ENCODE assay signal across 16 cellular contexts in genomic region chr6:160424256-160424655, GRCh38.
DNase-seq lines count a peak whose midpoint lies in the region; ATAC-seq, FAIRE-seq and TF ChIP-seq lines count a peak whose summit lies in the region.
"Had no signal": no experiment of that assay in that cellular context is flagged by ENCODE, and none has a peak within 500 bp of the region (broad histone marks: within the 10 kb centered on the region; RNA-seq: fewer than 3 reads in every experiment).

No MANE protein-coding gene starts in this region.

- H3K9ac ChIP-seq in keratinocyte (ENCODE audit: control insufficient read depth, extremely low read depth, insufficient read depth, low read length) = no peak overlapping the region

- no peak for TF ChIP-seq EP300 in A549 (IDR thresholded peaks at IDR 0.05)

- POLR2A ChIA-PET in A549 (lab: Yijun Ruan, JAX) = no interaction called here

- no peak overlapping the region for H3K4me3 ChIP-seq in A549
- no peak overlapping the region for H3K4me3 ChIP-seq in keratinocyte (ENCODE audit: control insufficient read depth in 2 of 3, extremely low read depth in 1 of 3, insufficient read depth in 2 of 3, low read depth in 1 of 3, low read length in 3 of 3)
- H3K4me3 ChIP-seq in coronary artery = no peak overlapping the region

- H3K27ac ChIP-seq in A549 (peak overlapping the region in 1 of 2 experiments; percentile 28; a peak in 1 of 6 replicates), keratinocyte (ENCODE audit: control insufficient read depth, insufficient read depth, low read length) (peak overlapping the region; percentile 57), coronary artery (peak overlapping the region in 1 of 2 donors; percentile 15)
- H3K27ac ChIP-seq: C4-2B had no signal

- H3K27me3 ChIP-seq in keratinocyte (ENCODE audit: control insufficient read depth, extremely low read depth, insufficient read depth, low read length) = no peaks in the 10 kb centered on the region

- H2AFZ ChIP-seq in keratinocyte (ENCODE audit: control insufficient read depth, low read length) = no peak overlapping the region

- H3K36me3 ChIP-seq in keratinocyte (ENCODE audit: control insufficient read depth in 2 of 2, extremely low read depth in 1 of 2, insufficient read depth in 2 of 2, low read length in 2 of 2) = no peaks in the 10 kb centered on the region

- no peak for ATAC-seq in A549
- no peak for ATAC-seq in GM18858 (IDR thresholded peaks at IDR 0.05; ENCODE audit: unreplicated experiment)
- ATAC-seq: Right ventricle myocardium inferior, T-cell had no signal

- no peaks in the 10 kb centered on the region for H4K20me1 ChIP-seq in keratinocyte (ENCODE audit: control insufficient read depth, extremely low read depth, insufficient read depth, low read length)

- TF ChIP-seq RAD21 in A549 (conservative IDR thresholded peaks at IDR 0.05 in 1 of 2, IDR thresholded peaks at IDR 0.05 in 1 of 2) = no peak

- H3K4me2 ChIP-seq in A549 (no peak overlapping the region), keratinocyte (ENCODE audit: control insufficient read depth, extremely low read depth, insufficient read depth, low read depth, low read length) (peak overlapping the region; percentile 43)

- H3K9me1 ChIP-seq in keratinocyte (ENCODE audit: control insufficient read depth, extremely low read depth, insufficient read depth, low read length) = no peaks in the 10 kb centered on the region

- CTCF ChIA-PET in A549 (lab: Yijun Ruan, JAX) = no interaction called here

- TF ChIP-seq CTCF in A549 (IDR thresholded peaks at IDR 0.05) (no peak), keratinocyte (optimal IDR thresholded peaks at IDR 0.05 in 1 of 3, IDR thresholded peaks at IDR 0.05 in 1 of 3, conservative IDR thresholded peaks at IDR 0.05 in 1 of 3; ENCODE audit: extremely low read depth in 1 of 3, insufficient read depth in 2 of 3, low read length in 3 of 3) (no peak), coronary artery (IDR thresholded peaks at IDR 0.05) (no peak)

- FAIRE-seq in A549 (lab: Jason Lieb, UNC) (no peak), keratinocyte (lab: Jason Lieb, UNC) (peak; percentile 77)
- FAIRE-seq: A204.1 had no signal

- DNase-seq in A549 (ENCODE audit: low read depth in 1 of 2, low spot score in 1 of 2) (no peak), HT-29 (ENCODE audit: low spot score) (peak; percentile 4), SW480 (ENCODE audit: low spot score) (peak; percentile 76), keratinocyte (ENCODE audit: low read depth, low spot score) (peak; percentile 55), coronary artery (ENCODE audit: low spot score) (no peak), EL (no peak)
- no peak for DNase-seq in stimulated activated CD4-positive, alpha-beta T cell treated with anti-CD3 and anti-CD28 coated beads, Interleukin-12 subunit alpha, Interleukin-12 subunit beta, amount 100 ng/mL, for 4 hours
- DNase-seq: NCI-H1417, NCI-H1930, NCI-H2171, NCI-H446, T-cell had no signal

- no peak for TF ChIP-seq POLR2A in A549 (IDR thresholded peaks at IDR 0.05; ENCODE audit: low read length)

- dilution Hi-C loops in keratinocyte (cut with MboI; ENCODE audit: extremely low pct_ligation_motif_present, low sequenced_read_pairs) = no loop called here

- H3K9me3 ChIP-seq in A549 = no peaks in the 10 kb centered on the region
- H3K9me3 ChIP-seq in keratinocyte (ENCODE audit: control insufficient read depth, low read depth, low read length) = no peaks in the 10 kb centered on the region

- H3K4me1 ChIP-seq in A549 (peaks cover 23% of the 10 kb centered on the region), keratinocyte (ENCODE audit: control insufficient read depth, extremely low read depth, insufficient read depth, low read length) (peaks cover 30% of the 10 kb centered on the region)

- H3K79me2 ChIP-seq in keratinocyte (ENCODE audit: control insufficient read depth, insufficient read depth, low read length) = no peaks in the 10 kb centered on the region

TF ChIP-seq in A549, 52 proteins besides CTCF, POLR2A, EP300 and RAD21:
- TF ChIP-seq CEBPB (IDR thresholded peaks at IDR 0.05) (no peak), FOSL2 (IDR thresholded peaks at IDR 0.05) (no peak), FOSL2 (CRISPR knock-in tag; IDR thresholded peaks at IDR 0.05) (peak; percentile 33; the same call in 1 of the 2 replicates)

Comparison
In these comparisons a context has a peak if more than half of its experiments do, and no peak if none do; other contexts are left out.
1. DNase-seq: peak in HT-29 (single experiment), SW480 (single experiment) and keratinocyte (single experiment); none in A549 (0 of 2), coronary artery (single experiment), stimulated activated CD4-positive, alpha-beta T cell treated with anti-CD3 and anti-CD28 coated beads, Interleukin-12 subunit alpha, Interleukin-12 subunit beta, amount 100 ng/mL, for 4 hours (single experiment) and EL (single experiment).